In genomic region chr16:28324235-28324886, GRCh38 we compare ENCODE assay signal across 1 cellular context.
TF ChIP-seq lines count a peak whose summit lies in the region.

No MANE protein-coding gene starts in this region.

TF ChIP-seq in HepG2, 621 proteins besides CTCF, POLR2A, EP300 and RAD21 (continued from another document and continues in another):
- TF ChIP-seq SMARCC2 (IDR thresholded peaks at IDR 0.05) (no peak), SMC3 (IDR thresholded peaks at IDR 0.05; ENCODE audit: low read length) (no peak), SKIL (CRISPR knock-in tag; IDR thresholded peaks at IDR 0.05; ENCODE audit: borderline replicate concordance) (no peak), SNRNP70 (IDR thresholded peaks at IDR 0.05; ENCODE audit: low read depth, low read length) (no peak), ZNF160 (CRISPR knock-in tag; IDR thresholded peaks at IDR 0.05) (no peak), TERF1 (CRISPR knock-in tag; IDR thresholded peaks at IDR 0.05) (no peak), NFE2L1 (CRISPR knock-in tag; IDR thresholded peaks at IDR 0.05; ENCODE audit: borderline replicate concordance) (no peak), ZNF747 (CRISPR knock-in tag; IDR thresholded peaks at IDR 0.05; ENCODE audit: borderline replicate concordance) (no peak), KDM5B (CRISPR knock-in tag; IDR thresholded peaks at IDR 0.05; ENCODE audit: borderline replicate concordance) (no peak), ZNF580 (CRISPR knock-in tag; IDR thresholded peaks at IDR 0.05; ENCODE audit: borderline replicate concordance, low read depth) (0 out of 2 replicates have a peak, but pooled peaks have one; percentile 42), ZNF225 (CRISPR knock-in tag; IDR thresholded peaks at IDR 0.05) (no peak), ZNF451 (CRISPR knock-in tag; IDR thresholded peaks at IDR 0.05) (no peak), FOXO4 (CRISPR knock-in tag; conservative IDR thresholded peaks at IDR 0.05) (no peak), ZXDC (CRISPR knock-in tag; IDR thresholded peaks at IDR 0.05) (no peak), MAX (IDR thresholded peaks at IDR 0.05) (no peak; the same call in 1 of the 2 replicates), ZNF713 (CRISPR knock-in tag; IDR thresholded peaks at IDR 0.05) (no peak), KDM1A (CRISPR knock-in tag; IDR thresholded peaks at IDR 0.05) (0 out of 2 replicates have a peak, but pooled peaks have one; percentile 42), HHEX (CRISPR knock-in tag; IDR thresholded peaks at IDR 0.05) (peak; percentile 86), ZNF101 (CRISPR knock-in tag; IDR thresholded peaks at IDR 0.05; ENCODE audit: borderline replicate concordance, low read depth) (no peak), CHD2 (IDR thresholded peaks at IDR 0.05; ENCODE audit: low read depth, low read length) (no peak), ZNF350 (CRISPR knock-in tag; IDR thresholded peaks at IDR 0.05; ENCODE audit: borderline replicate concordance, low read depth) (0 out of 2 replicates have a peak, but pooled peaks have one; percentile 3), ZNF619 (CRISPR knock-in tag; IDR thresholded peaks at IDR 0.05) (no peak), SIN3A (IDR thresholded peaks at IDR 0.05; ENCODE audit: borderline replicate concordance, low read depth, low read length) (no peak)
- TF ChIP-seq, protein P1, sequence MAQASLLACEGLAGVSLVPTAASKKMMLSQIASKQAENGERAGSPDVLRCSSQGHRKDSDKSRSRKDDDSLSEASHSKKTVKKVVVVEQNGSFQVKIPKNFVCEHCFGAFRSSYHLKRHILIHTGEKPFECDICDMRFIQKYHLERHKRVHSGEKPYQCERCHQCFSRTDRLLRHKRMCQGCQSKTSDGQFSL (CRISPR knock-in tag; IDR thresholded peaks at IDR 0.05) = no peak
- TF ChIP-seq, protein P2, sequence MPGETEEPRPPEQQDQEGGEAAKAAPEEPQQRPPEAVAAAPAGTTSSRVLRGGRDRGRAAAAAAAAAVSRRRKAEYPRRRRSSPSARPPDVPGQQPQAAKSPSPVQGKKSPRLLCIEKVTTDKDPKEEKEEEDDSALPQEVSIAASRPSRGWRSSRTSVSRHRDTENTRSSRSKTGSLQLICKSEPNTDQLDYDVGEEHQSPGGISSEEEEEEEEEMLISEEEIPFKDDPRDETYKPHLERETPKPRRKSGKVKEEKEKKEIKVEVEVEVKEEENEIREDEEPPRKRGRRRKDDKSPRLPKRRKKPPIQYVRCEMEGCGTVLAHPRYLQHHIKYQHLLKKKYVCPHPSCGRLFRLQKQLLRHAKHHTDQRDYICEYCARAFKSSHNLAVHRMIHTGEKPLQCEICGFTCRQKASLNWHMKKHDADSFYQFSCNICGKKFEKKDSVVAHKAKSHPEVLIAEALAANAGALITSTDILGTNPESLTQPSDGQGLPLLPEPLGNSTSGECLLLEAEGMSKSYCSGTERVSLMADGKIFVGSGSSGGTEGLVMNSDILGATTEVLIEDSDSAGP (CRISPR knock-in tag; IDR thresholded peaks at IDR 0.05; ENCODE audit: borderline replicate concordance) = peak; percentile 29; the same call in 1 of the 2 replicates
- TF ChIP-seq, protein P3, sequence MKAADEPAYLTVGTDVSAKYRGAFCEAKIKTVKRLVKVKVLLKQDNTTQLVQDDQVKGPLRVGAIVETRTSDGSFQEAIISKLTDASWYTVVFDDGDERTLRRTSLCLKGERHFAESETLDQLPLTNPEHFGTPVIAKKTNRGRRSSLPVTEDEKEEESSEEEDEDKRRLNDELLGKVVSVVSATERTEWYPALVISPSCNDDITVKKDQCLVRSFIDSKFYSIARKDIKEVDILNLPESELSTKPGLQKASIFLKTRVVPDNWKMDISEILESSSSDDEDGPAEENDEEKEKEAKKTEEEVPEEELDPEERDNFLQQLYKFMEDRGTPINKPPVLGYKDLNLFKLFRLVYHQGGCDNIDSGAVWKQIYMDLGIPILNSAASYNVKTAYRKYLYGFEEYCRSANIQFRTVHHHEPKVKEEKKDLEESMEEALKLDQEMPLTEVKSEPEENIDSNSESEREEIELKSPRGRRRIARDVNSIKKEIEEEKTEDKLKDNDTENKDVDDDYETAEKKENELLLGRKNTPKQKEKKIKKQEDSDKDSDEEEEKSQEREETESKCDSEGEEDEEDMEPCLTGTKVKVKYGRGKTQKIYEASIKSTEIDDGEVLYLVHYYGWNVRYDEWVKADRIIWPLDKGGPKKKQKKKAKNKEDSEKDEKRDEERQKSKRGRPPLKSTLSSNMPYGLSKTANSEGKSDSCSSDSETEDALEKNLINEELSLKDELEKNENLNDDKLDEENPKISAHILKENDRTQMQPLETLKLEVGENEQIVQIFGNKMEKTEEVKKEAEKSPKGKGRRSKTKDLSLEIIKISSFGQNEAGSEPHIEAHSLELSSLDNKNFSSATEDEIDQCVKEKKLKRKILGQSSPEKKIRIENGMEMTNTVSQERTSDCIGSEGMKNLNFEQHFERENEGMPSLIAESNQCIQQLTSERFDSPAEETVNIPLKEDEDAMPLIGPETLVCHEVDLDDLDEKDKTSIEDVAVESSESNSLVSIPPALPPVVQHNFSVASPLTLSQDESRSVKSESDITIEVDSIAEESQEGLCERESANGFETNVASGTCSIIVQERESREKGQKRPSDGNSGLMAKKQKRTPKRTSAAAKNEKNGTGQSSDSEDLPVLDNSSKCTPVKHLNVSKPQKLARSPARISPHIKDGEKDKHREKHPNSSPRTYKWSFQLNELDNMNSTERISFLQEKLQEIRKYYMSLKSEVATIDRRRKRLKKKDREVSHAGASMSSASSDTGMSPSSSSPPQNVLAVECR (CRISPR knock-in tag; IDR thresholded peaks at IDR 0.05; ENCODE audit: borderline replicate concordance) = peak; percentile 41; the same call in 1 of the 2 replicates
- TF ChIP-seq, protein P4, sequence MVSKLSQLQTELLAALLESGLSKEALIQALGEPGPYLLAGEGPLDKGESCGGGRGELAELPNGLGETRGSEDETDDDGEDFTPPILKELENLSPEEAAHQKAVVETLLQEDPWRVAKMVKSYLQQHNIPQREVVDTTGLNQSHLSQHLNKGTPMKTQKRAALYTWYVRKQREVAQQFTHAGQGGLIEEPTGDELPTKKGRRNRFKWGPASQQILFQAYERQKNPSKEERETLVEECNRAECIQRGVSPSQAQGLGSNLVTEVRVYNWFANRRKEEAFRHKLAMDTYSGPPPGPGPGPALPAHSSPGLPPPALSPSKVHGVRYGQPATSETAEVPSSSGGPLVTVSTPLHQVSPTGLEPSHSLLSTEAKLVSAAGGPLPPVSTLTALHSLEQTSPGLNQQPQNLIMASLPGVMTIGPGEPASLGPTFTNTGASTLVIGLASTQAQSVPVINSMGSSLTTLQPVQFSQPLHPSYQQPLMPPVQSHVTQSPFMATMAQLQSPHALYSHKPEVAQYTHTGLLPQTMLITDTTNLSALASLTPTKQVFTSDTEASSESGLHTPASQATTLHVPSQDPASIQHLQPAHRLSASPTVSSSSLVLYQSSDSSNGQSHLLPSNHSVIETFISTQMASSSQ (IDR thresholded peaks at IDR 0.05; ENCODE audit: low read depth) = no peak
- TF ChIP-seq, protein P4 (CRISPR knock-in tag; IDR thresholded peaks at IDR 0.05; ENCODE audit: borderline replicate concordance) = no peak
